ENCODE assay signal across 10 cellular contexts in the genomic region with DNA sequence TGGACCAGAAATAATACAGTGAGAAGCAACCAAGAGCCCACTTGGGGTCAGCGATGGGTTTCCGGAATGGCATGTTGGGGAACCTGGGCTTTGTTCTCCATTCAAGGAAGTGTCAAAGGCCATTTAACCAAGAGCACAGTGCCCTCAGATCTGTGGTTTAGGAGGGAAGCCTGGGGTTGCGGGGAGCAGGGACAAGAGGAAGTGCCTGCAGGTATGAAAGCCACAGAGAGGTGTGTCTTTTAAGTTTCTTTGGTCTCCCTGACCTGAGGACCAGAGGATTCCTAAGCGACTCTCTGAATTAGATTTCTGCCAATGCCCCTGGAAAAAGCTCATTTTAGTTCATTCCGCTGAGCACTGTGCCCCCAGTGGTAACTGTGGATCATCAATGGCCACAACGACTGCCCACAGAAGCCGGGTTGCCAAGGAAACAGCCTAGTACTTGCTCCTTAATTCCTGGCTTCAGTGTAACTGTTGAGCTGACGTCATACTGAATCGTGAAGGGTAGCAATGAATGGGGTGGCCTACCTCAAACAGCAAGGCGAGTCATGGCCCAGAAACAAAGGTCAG.
DNase-seq lines count a peak whose midpoint lies in the region; ATAC-seq and TF ChIP-seq lines count a peak whose summit lies in the region.
"Had no signal": no experiment of that assay in that cellular context is flagged by ENCODE, and none has a peak within 500 bp of the region (broad histone marks: within the 10 kb centered on the region; RNA-seq: fewer than 3 reads in every experiment).

No MANE protein-coding gene starts in this region.

- peaks cover 19 to 22% of the 10 kb centered on the region in 2 donors for H3K9me3 Mint-ChIP-seq in stimulated activated naive B cell treated with anti-CD40 and anti-IgM and Interleukin-4, amounts not matched to agents 10 μg/mL and 1 μg/mL and 100 μg/mL, for 72 hours

- peak; percentile 21 for DNase-seq in activated CD4-positive, alpha-beta T cell treated with anti-CD3 and anti-CD28 coated beads for 48 hours
- DNase-seq in activated CD4-positive, alpha-beta T cell treated with anti-CD3 and anti-CD28 coated beads for 4 hours: no peak
- DNase-seq in SW480 (ENCODE audit: low spot score) (peak; percentile 81), fibroblast of villous mesenchyme (ENCODE audit: low read depth) (peak; percentile 12), MG63 (no peak)
- DNase-seq in stimulated activated naive B cell treated with anti-CD40 and anti-IgM and Interleukin-4, amounts not matched to agents 10 μg/mL and 1 μg/mL and 100 μg/mL, for 72 hours: no peak
- DNase-seq in activated effector memory CD4-positive, alpha-beta T cell treated with Interleukin-2 at 50 U/mL for 16 hours: no peak
- DNase-seq: lower lobe of right lung, NCI-H187 had no signal

- H3K9me3 ChIP-seq in MG63: peaks cover 10% of the 10 kb centered on the region
- H3K9me3 ChIP-seq: lower lobe of right lung had no signal

- no peak overlapping the region for H3K27ac Mint-ChIP-seq in stimulated activated naive B cell treated with anti-CD40 and anti-IgM and Interleukin-4, amounts not matched to agents 10 μg/mL and 1 μg/mL and 100 μg/mL, for 72 hours

- H3K36me3 ChIP-seq in MG63: no peaks in the 10 kb centered on the region
- H3K36me3 ChIP-seq: lower lobe of right lung had no signal

- H3K27me3 Mint-ChIP-seq in stimulated activated naive B cell treated with anti-CD40 and anti-IgM and Interleukin-4, amounts not matched to agents 10 μg/mL and 1 μg/mL and 100 μg/mL, for 72 hours: peaks cover 5 to 9% of the 10 kb centered on the region in 2 donors

- ATAC-seq in stimulated activated naive B cell treated with anti-CD40 and anti-IgM and Interleukin-4, amounts not matched to agents 10 μg/mL and 1 μg/mL and 100 μg/mL, for 72 hours (replicated peaks): peak; percentile 38 to 45
- no peak for ATAC-seq in GM18909 (IDR thresholded peaks at IDR 0.05; ENCODE audit: poor library complexity, unreplicated experiment)
- ATAC-seq: lower lobe of right lung had no signal

- H3K4me3 ChIP-seq in fibroblast of villous mesenchyme (ENCODE audit: low read depth, low read length) (no peak overlapping the region), MG63 (no peak overlapping the region)
- H3K4me3 ChIP-seq: lower lobe of right lung had no signal

- TF ChIP-seq CTCF in fibroblast of villous mesenchyme (IDR thresholded peaks at IDR 0.05; ENCODE audit: insufficient read depth, low read depth, low read length): no peak

- no peak overlapping the region for H3K4me3 Mint-ChIP-seq in stimulated activated naive B cell treated with anti-CD40 and anti-IgM and Interleukin-4, amounts not matched to agents 10 μg/mL and 1 μg/mL and 100 μg/mL, for 72 hours

- peaks cover 5 to 9% of the 10 kb centered on the region in 2 donors for H3K4me1 Mint-ChIP-seq in stimulated activated naive B cell treated with anti-CD40 and anti-IgM and Interleukin-4, amounts not matched to agents 10 μg/mL and 1 μg/mL and 100 μg/mL, for 72 hours

- no peaks in the 10 kb centered on the region for H3K27me3 ChIP-seq in MG63

- peaks cover 11 to 12% of the 10 kb centered on the region in 2 donors for H3K36me3 Mint-ChIP-seq in stimulated activated naive B cell treated with anti-CD40 and anti-IgM and Interleukin-4, amounts not matched to agents 10 μg/mL and 1 μg/mL and 100 μg/mL, for 72 hours

Comparison
In these comparisons a context has a peak if more than half of its experiments do, and no peak if none do; other contexts are left out.
1. DNase-seq: peak in activated CD4-positive, alpha-beta T cell treated with anti-CD3 and anti-CD28 coated beads for 48 hours (single experiment), SW480 (single experiment) and fibroblast of villous mesenchyme (single experiment); none in activated CD4-positive, alpha-beta T cell treated with anti-CD3 and anti-CD28 coated beads for 4 hours (0 of 2), stimulated activated naive B cell treated with anti-CD40 and anti-IgM and Interleukin-4, amounts not matched to agents 10 μg/mL and 1 μg/mL and 100 μg/mL, for 72 hours (single experiment), MG63 (single experiment) and activated effector memory CD4-positive, alpha-beta T cell treated with Interleukin-2 at 50 U/mL for 16 hours (single experiment).